ENCODE assay signal across 8 cellular contexts in genomic region chr17:76736349-76737081, GRCh38. TPM values are rescaled to one million over a fixed set of nuclear protein-coding genes. Genes with fewer than 3 reads are reported as not detected.
DNase-seq lines count a peak whose midpoint lies in the region; ATAC-seq, FAIRE-seq and TF ChIP-seq lines count a peak whose summit lies in the region.

No MANE protein-coding gene starts in this region.

- dilution Hi-C loops in keratinocyte (cut with MboI; ENCODE audit: extremely low pct_ligation_motif_present, low sequenced_read_pairs) = no loop called here

- H3K36me3 ChIP-seq in Karpas-422 (ENCODE audit: insufficient read depth, low read length) = peaks cover 43% of the 10 kb centered on the region
- peaks cover 62% of the 10 kb centered on the region for H3K36me3 ChIP-seq in WERI-Rb-1
- H3K36me3 ChIP-seq in keratinocyte (ENCODE audit: control insufficient read depth in 2 of 2, extremely low read depth in 1 of 2, insufficient read depth in 2 of 2, low read length in 2 of 2) = peaks cover 14 to 36% of the 10 kb centered on the region in 2 experiments

- H3K9ac ChIP-seq in Karpas-422 (ENCODE audit: low read length) = peak overlapping the region; percentile 98
- H3K9ac ChIP-seq in keratinocyte (ENCODE audit: control insufficient read depth, extremely low read depth, insufficient read depth, low read length) = peak overlapping the region; percentile 99

- H3K27ac ChIP-seq in Karpas-422 (ENCODE audit: low read length) (peak overlapping the region; percentile 91), WERI-Rb-1 (peak overlapping the region; percentile 100), keratinocyte (ENCODE audit: control insufficient read depth, insufficient read depth, low read length) (peak overlapping the region; percentile 96)

- H4K20me1 ChIP-seq in Karpas-422 (ENCODE audit: insufficient read depth, low read depth, low read length) = peaks cover 26% of the 10 kb centered on the region
- H4K20me1 ChIP-seq in keratinocyte (ENCODE audit: control insufficient read depth, extremely low read depth, insufficient read depth, low read length) = peaks cover 24% of the 10 kb centered on the region

- H3K4me1 ChIP-seq in Karpas-422 (ENCODE audit: low read length) = peaks cover 53% of the 10 kb centered on the region
- peaks cover 33% of the 10 kb centered on the region for H3K4me1 ChIP-seq in keratinocyte (ENCODE audit: control insufficient read depth, extremely low read depth, insufficient read depth, low read length)

- H2AFZ ChIP-seq in Karpas-422 (ENCODE audit: low read length) (no peak overlapping the region), keratinocyte (ENCODE audit: control insufficient read depth, low read length) (no peak overlapping the region)

- no peaks in the 10 kb centered on the region for H3K9me3 ChIP-seq in Karpas-422 (ENCODE audit: low read length)
- no peaks in the 10 kb centered on the region for H3K9me3 ChIP-seq in WERI-Rb-1 (ENCODE audit: severe bottlenecking)
- H3K9me3 ChIP-seq in keratinocyte (ENCODE audit: control insufficient read depth, low read depth, low read length) = no peaks in the 10 kb centered on the region

- H3K27me3 ChIP-seq in Karpas-422 (ENCODE audit: low read length) = no peaks in the 10 kb centered on the region
- H3K27me3 ChIP-seq in WERI-Rb-1 (ENCODE audit: insufficient read depth, low read depth, severe bottlenecking) = no peaks in the 10 kb centered on the region
- no peaks in the 10 kb centered on the region for H3K27me3 ChIP-seq in keratinocyte (ENCODE audit: control insufficient read depth, extremely low read depth, insufficient read depth, low read length)

- no peak for FAIRE-seq in keratinocyte (lab: Jason Lieb, UNC)

- TF ChIP-seq CTCF in WERI-Rb-1 (IDR thresholded peaks at IDR 0.05; ENCODE audit: low read depth, low read length) (peak; percentile 45), cardiac fibroblast (IDR thresholded peaks at IDR 0.05; ENCODE audit: low read depth, low read length) (peak; percentile 13), keratinocyte (optimal IDR thresholded peaks at IDR 0.05 in 1 of 3, IDR thresholded peaks at IDR 0.05 in 1 of 3, conservative IDR thresholded peaks at IDR 0.05 in 1 of 3; ENCODE audit: extremely low read depth in 1 of 3, insufficient read depth in 2 of 3, low read length in 3 of 3) (peak in 2 of 3 experiments; percentile 7 to 18)

- H3K4me3 ChIP-seq in Karpas-422 (ENCODE audit: low read length) (peak overlapping the region; percentile 94), WERI-Rb-1 (ENCODE audit: low read depth, low read length) (peak overlapping the region; percentile 94), cardiac fibroblast (replicated peaks in 1 of 2; ENCODE audit: low read depth in 2 of 2, low read length in 2 of 2) (peak overlapping the region; percentile 98), keratinocyte (ENCODE audit: control insufficient read depth in 2 of 3, extremely low read depth in 1 of 3, insufficient read depth in 2 of 3, low read depth in 1 of 3, low read length in 3 of 3) (peak overlapping the region; percentile 98 to 100 (median 100))

- H3K79me2 ChIP-seq in Karpas-422 (ENCODE audit: low read length) (peaks cover 39% of the 10 kb centered on the region), keratinocyte (ENCODE audit: control insufficient read depth, insufficient read depth, low read length) (peaks cover 57% of the 10 kb centered on the region)

- H3K9me2 ChIP-seq in Karpas-422 (replicated peaks; ENCODE audit: insufficient read depth, low read length) = no peaks in the 10 kb centered on the region

- H3K4me2 ChIP-seq in Karpas-422 (ENCODE audit: low read depth, low read length, poor library complexity, severe bottlenecking) (peak overlapping the region; percentile 87), keratinocyte (ENCODE audit: control insufficient read depth, extremely low read depth, insufficient read depth, low read depth, low read length) (peak overlapping the region; percentile 96)

- peak; percentile 15 for ATAC-seq in GM21423 (IDR thresholded peaks at IDR 0.05; ENCODE audit: unreplicated experiment)

- peaks cover 2% of the 10 kb centered on the region for H3K9me1 ChIP-seq in keratinocyte (ENCODE audit: control insufficient read depth, extremely low read depth, insufficient read depth, low read length)

- DNase-seq in COR-L47 (lab: John Stamatoyannopoulos, UW) (peak; percentile 75), Karpas-422 (peak; percentile 76), WERI-Rb-1 (peak; percentile 75), cardiac fibroblast (ENCODE audit: low read depth in 2 of 2) (peak; percentile 54 to 75), keratinocyte (ENCODE audit: low read depth, low spot score) (no peak), HuH-7.5 (ENCODE audit: low spot score) (no peak)
- peak; percentile 58 to 59 for DNase-seq in stimulated activated CD4-positive, alpha-beta T cell treated with anti-CD3 and anti-CD28 coated beads, Interleukin-15, amount 100 ng/mL, for 1 hour (ENCODE audit: low read depth in 1 of 2, low spot score in 1 of 2)

RNA-seq across cellular contexts. Expression of gene SRSF2, which starts 0.6 kb away (rescaled TPM):
- 328 and 459 TPM in 2 replicates for total RNA-seq in Karpas-422 (2014; rRNA removed; shearing (Covaris generic); ENCODE audit: low replicate concordance)
- 161 to 249 TPM (median 197 TPM) in 3 replicates for polyA plus RNA-seq in keratinocyte
- 84.2 TPM for polyA plus RNA-seq in keratinocyte (2011; ENCODE audit: low read depth)
- polyA plus RNA-seq in keratinocyte (2011; cell fraction: cytosol; rRNA removed) = 112 and 144 TPM in 2 replicates
- polyA plus RNA-seq in keratinocyte (2011; cell fraction: nucleus; rRNA removed) = 291 and 392 TPM in 2 replicates
- polyA plus RNA-seq in keratinocyte (2012; ENCODE audit: low replicate concordance) = 141 and 174 TPM in 2 replicates
- 54.3 to 75.8 TPM (median 70.4 TPM) in 3 replicates for polyA minus RNA-seq in keratinocyte
- polyA minus RNA-seq in keratinocyte (2011; cell fraction: cytosol; rRNA and poly(A)+ RNA removed) = 215 TPM
- 166 and 224 TPM in 2 replicates for polyA minus RNA-seq in keratinocyte (2011; cell fraction: nucleus; rRNA and poly(A)+ RNA removed)

RNA-seq across cellular contexts. Expression of gene MFSD11, which starts 1.4 kb away (rescaled TPM):
- 19.1 and 34.3 TPM in 2 replicates for total RNA-seq in Karpas-422 (2014; rRNA removed; shearing (Covaris generic); ENCODE audit: low replicate concordance)
- polyA plus RNA-seq in keratinocyte = 14.6 to 17.6 TPM (median 15.2 TPM) in 3 replicates
- polyA plus RNA-seq in keratinocyte (2011; ENCODE audit: low read depth) = 11.9 TPM
- 7.7 and 12.8 TPM in 2 replicates for polyA plus RNA-seq in keratinocyte (2011; cell fraction: cytosol; rRNA removed)
- 24.4 and 27.0 TPM in 2 replicates for polyA plus RNA-seq in keratinocyte (2011; cell fraction: nucleus; rRNA removed)
- polyA plus RNA-seq in keratinocyte (2012; ENCODE audit: low replicate concordance) = 10.3 and 16.5 TPM in 2 replicates
- polyA minus RNA-seq in keratinocyte = 14.2 to 26.0 TPM (median 14.8 TPM) in 3 replicates
- 4.8 TPM for polyA minus RNA-seq in keratinocyte (2011; cell fraction: cytosol; rRNA and poly(A)+ RNA removed)
- 27.2 and 29.7 TPM in 2 replicates for polyA minus RNA-seq in keratinocyte (2011; cell fraction: nucleus; rRNA and poly(A)+ RNA removed)

RNA-seq across cellular contexts. Expression of gene METTL23, which starts 9.9 kb away (rescaled TPM):
- total RNA-seq in Karpas-422 (2014; rRNA removed; shearing (Covaris generic); ENCODE audit: low replicate concordance) = 43.4 and 72.4 TPM in 2 replicates
- polyA plus RNA-seq in keratinocyte = 32.3 to 48.3 TPM (median 37.6 TPM) in 3 replicates
- polyA plus RNA-seq in keratinocyte (2011; ENCODE audit: low read depth) = 25.5 TPM
- polyA plus RNA-seq in keratinocyte (2011; cell fraction: cytosol; rRNA removed) = 29.6 and 46.7 TPM in 2 replicates
- polyA plus RNA-seq in keratinocyte (2011; cell fraction: nucleus; rRNA removed) = 33.2 and 35.7 TPM in 2 replicates
- polyA plus RNA-seq in keratinocyte (2012; ENCODE audit: low replicate concordance) = 26.7 and 26.9 TPM in 2 replicates
- polyA minus RNA-seq in keratinocyte = 5.5 to 22.8 TPM (median 12.5 TPM) in 3 replicates
- 13.2 TPM for polyA minus RNA-seq in keratinocyte (2011; cell fraction: cytosol; rRNA and poly(A)+ RNA removed)
- 7.7 and 11.8 TPM in 2 replicates for polyA minus RNA-seq in keratinocyte (2011; cell fraction: nucleus; rRNA and poly(A)+ RNA removed)

RNA-seq across cellular contexts. Expression of gene JMJD6, which starts 10.1 kb away (rescaled TPM):
- 16.2 and 20.5 TPM in 2 replicates for total RNA-seq in Karpas-422 (2014; rRNA removed; shearing (Covaris generic); ENCODE audit: low replicate concordance)
- 11.0 to 14.6 TPM (median 12.0 TPM) in 3 replicates for polyA plus RNA-seq in keratinocyte
- 27.7 TPM for polyA plus RNA-seq in keratinocyte (2011; ENCODE audit: low read depth)
- polyA plus RNA-seq in keratinocyte (2011; cell fraction: cytosol; rRNA removed) = 8.1 and 10.9 TPM in 2 replicates
- polyA plus RNA-seq in keratinocyte (2011; cell fraction: nucleus; rRNA removed) = 19.0 and 23.1 TPM in 2 replicates
- 28.4 and 34.2 TPM in 2 replicates for polyA plus RNA-seq in keratinocyte (2012; ENCODE audit: low replicate concordance)
- polyA minus RNA-seq in keratinocyte = 4.6 to 20.5 TPM (median 6.6 TPM) in 3 replicates
- 10.4 TPM for polyA minus RNA-seq in keratinocyte (2011; cell fraction: cytosol; rRNA and poly(A)+ RNA removed)
- 4.7 and 8.1 TPM in 2 replicates for polyA minus RNA-seq in keratinocyte (2011; cell fraction: nucleus; rRNA and poly(A)+ RNA removed)

RNA-seq across cellular contexts. Expression of gene MXRA7, which starts 25.8 kb away (rescaled TPM):
- total RNA-seq in Karpas-422 (2014; rRNA removed; shearing (Covaris generic); ENCODE audit: low replicate concordance) = 0.45 TPM in 1 of 2 replicates, not detected in the other
- polyA plus RNA-seq in keratinocyte = 113 to 118 TPM (median 114 TPM) in 3 replicates
- 33.4 TPM for polyA plus RNA-seq in keratinocyte (2011; ENCODE audit: low read depth)
- 123 and 172 TPM in 2 replicates for polyA plus RNA-seq in keratinocyte (2011; cell fraction: cytosol; rRNA removed)
- polyA plus RNA-seq in keratinocyte (2011; cell fraction: nucleus; rRNA removed) = 70.8 and 71.4 TPM in 2 replicates
- 85.9 and 96.7 TPM in 2 replicates for polyA plus RNA-seq in keratinocyte (2012; ENCODE audit: low replicate concordance)
- 64.9 to 161 TPM (median 87.3 TPM) in 3 replicates for polyA minus RNA-seq in keratinocyte
- polyA minus RNA-seq in keratinocyte (2011; cell fraction: cytosol; rRNA and poly(A)+ RNA removed) = 82.7 TPM
- polyA minus RNA-seq in keratinocyte (2011; cell fraction: nucleus; rRNA and poly(A)+ RNA removed) = 21.7 and 52.1 TPM in 2 replicates

Comparison
In these comparisons a context has a peak if more than half of its experiments do, and no peak if none do; other contexts are left out.
1. DNase-seq: peak in COR-L47 (single experiment), Karpas-422 (single experiment), WERI-Rb-1 (single experiment), cardiac fibroblast (2 of 2) and stimulated activated CD4-positive, alpha-beta T cell treated with anti-CD3 and anti-CD28 coated beads, Interleukin-15, amount 100 ng/mL, for 1 hour (2 of 2); none in keratinocyte (single experiment) and HuH-7.5 (single experiment).
2. Peak in every context shown above with its lines, with median percentiles within 50 percentile points of each other: H3K27ac ChIP-seq, H3K4me3 ChIP-seq and CTCF ChIP-seq.